10 cellular contexts compared by ENCODE assay signal in the genomic region with DNA sequence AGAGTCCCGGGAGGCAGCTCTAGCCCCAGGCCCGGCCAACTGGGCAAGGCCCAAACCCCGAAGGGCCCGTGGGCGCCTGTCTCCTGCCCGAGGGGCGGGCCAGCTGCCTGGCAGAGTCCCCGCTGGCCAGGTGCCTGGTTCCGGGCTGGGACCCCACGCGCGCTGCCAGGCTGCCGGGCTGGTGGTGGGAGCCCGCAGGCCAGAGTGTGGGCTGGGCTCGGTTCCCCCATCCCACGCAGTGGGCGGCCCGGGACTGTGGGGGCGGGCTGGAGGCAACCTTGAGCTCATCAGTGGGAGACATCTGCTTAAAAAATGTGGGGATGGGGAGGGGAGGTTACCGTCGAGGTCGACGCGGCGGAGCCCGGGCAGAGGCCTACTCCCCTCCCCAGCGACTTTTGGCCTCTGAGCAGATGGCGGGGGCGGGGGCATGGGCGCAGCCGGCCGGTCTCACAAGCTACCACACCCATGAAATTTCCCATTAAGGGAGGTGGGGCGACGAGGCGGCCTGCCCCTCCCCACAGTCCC.
A peak's percentile ranks its signal among the peaks of the same experiment; 100 is the strongest.
DNase-seq lines count a peak whose midpoint lies in the region; ATAC-seq and TF ChIP-seq lines count a peak whose summit lies in the region.
"Had no signal": no experiment of that assay in that cellular context is flagged by ENCODE, and none has a peak within 500 bp of the region (broad histone marks: within the 10 kb centered on the region; RNA-seq: fewer than 3 reads in every experiment).

No MANE protein-coding gene starts in this region.

- H3K4me3 Mint-ChIP-seq in nephron, result no peak overlapping the region

- peaks cover 65% of the 10 kb centered on the region for H3K4me1 Mint-ChIP-seq in nephron

- peak overlapping the region; percentile 63 to 93 (median 64) for H3K27ac Mint-ChIP-seq in nephron

- DNase-seq in AG08395 (ENCODE audit: low spot score), result peak; percentile 31
- peak; percentile 77 to 90 for DNase-seq in NCI-H446 (lab: John Stamatoyannopoulos, UW)
- DNase-seq in fibroblast of mammary gland (ENCODE audit: low read depth), result peak; percentile 15
- no peak for DNase-seq in mesenteric fat pad (ENCODE audit: low spot score)
- no peak for DNase-seq in activated gamma-delta T cell (lab: John Stamatoyannopoulos, UW)
- DNase-seq: effector memory CD4-positive, alpha-beta T cell; SHP77 treated with DMSO at 0.1 percent for 48 hours had no signal

- ATAC-seq in HG03135 (IDR thresholded peaks at IDR 0.05; ENCODE audit: unreplicated experiment) (no peak), HG03025 (IDR thresholded peaks at IDR 0.05; ENCODE audit: low FRiP score, unreplicated experiment) (no peak)

- peaks cover 3% of the 10 kb centered on the region for H3K36me3 Mint-ChIP-seq in nephron (ENCODE audit: low read depth)

- no peaks in the 10 kb centered on the region for H3K9me3 Mint-ChIP-seq in nephron

- no peak overlapping the region for H3K4me3 ChIP-seq in fibroblast of mammary gland (ENCODE audit: control insufficient read depth, low read depth, low read length)

- no peak for TF ChIP-seq CTCF in fibroblast of mammary gland (conservative IDR thresholded peaks at IDR 0.05; ENCODE audit: control insufficient read depth, insufficient read depth, low read depth, low read length)
- no peak for TF ChIP-seq CTCF in nephron (IDR thresholded peaks at IDR 0.05; ENCODE audit: unreplicated experiment in 3 of 3)

- peaks cover 5% of the 10 kb centered on the region for H3K27me3 Mint-ChIP-seq in nephron (ENCODE audit: low read depth)

Comparison
In these comparisons a context has a peak if more than half of its experiments do, and no peak if none do; other contexts are left out.
1. DNase-seq: peak in AG08395 (single experiment), NCI-H446 (2 of 2) and fibroblast of mammary gland (single experiment); none in mesenteric fat pad (single experiment) and activated gamma-delta T cell (single experiment).